8 cellular contexts compared by ENCODE assay signal in the genomic region with DNA sequence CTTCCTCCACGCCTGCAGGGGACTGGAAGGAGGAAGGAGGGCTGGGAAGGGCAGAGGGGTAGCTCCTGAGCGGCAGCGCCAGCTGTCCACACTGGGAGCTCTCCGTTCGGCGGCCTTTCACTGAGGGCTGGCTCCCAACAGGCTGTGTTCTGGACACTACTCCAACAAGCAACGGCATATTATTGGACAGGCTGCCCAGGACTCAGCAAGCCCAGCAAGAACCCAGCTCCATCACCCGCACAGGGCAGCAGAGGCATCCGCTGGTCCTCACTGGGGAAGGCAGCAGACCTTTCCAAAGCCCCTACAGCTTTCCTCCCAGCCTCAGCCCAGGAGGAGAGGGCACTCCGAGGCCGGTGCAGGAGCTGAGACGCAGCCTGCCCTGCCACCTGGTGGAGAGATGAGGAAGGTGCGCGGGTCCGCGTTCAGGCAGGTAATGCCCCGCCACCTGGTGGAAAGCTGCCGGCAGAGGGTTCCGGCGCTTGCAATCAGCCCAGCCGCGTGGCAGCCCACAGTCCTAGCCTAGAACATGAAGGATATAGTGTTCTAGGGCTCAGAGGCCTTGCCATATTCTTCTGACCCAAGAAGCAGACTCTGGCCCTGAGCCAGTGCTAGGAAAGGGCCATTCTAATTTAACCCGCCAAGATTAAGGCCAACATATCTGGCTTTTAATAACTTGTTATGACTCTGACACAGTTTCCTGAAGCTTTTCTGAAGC.
A peak's percentile ranks its signal among the peaks of the same experiment; 100 is the strongest.
DNase-seq lines count a peak whose midpoint lies in the region; ATAC-seq, FAIRE-seq and TF ChIP-seq lines count a peak whose summit lies in the region.

No MANE protein-coding gene starts in this region.

- CTCF ChIA-PET in RWPE1 (lab: Yijun Ruan, JAX) = interaction anchor here (0.6 to 8.7 kb wide), 86 partner anchors 11 to 1476 kb away, joined by 3 to 323 read pairs (median 5); partner anchors contain the start of genes NRG2 and PSD2

- H4K20me1 ChIP-seq in Loucy (ENCODE audit: insufficient read depth, low read length, poor library complexity, severe bottlenecking) = no peaks in the 10 kb centered on the region

- no peak overlapping the region for H3K4me3 ChIP-seq in Loucy (ENCODE audit: low read length, poor library complexity, severe bottlenecking)
- H3K4me3 ChIP-seq in foreskin fibroblast (ENCODE audit: low read depth in 1 of 2, low read length in 2 of 2) = no peak overlapping the region
- H3K4me3 ChIP-seq in suprapubic skin = no peak overlapping the region

- no peaks in the 10 kb centered on the region for H3K9me3 ChIP-seq in Loucy (ENCODE audit: insufficient read depth, low read depth, low read length)
- H3K9me3 ChIP-seq in suprapubic skin = no peaks in the 10 kb centered on the region

- no peak for TF ChIP-seq POLR2A in H54 (IDR thresholded peaks at IDR 0.05; ENCODE audit: low read depth, low read length)
- TF ChIP-seq POLR2A in suprapubic skin (IDR thresholded peaks at IDR 0.05) = no peak

- peak; percentile 46 for DNase-seq in GDM1 (lab: John Stamatoyannopoulos, UW)
- peak; percentile 85 for DNase-seq in H54 (ENCODE audit: insufficient read length, low spot score)
- peak; percentile 94 for DNase-seq in RWPE1 (ENCODE audit: low spot score)
- DNase-seq in activated effector memory CD4-positive, alpha-beta T cell treated with Interleukin-2 at 50 U/mL for 16 hours = peak; percentile 78
- peak; percentile 42 to 86 for DNase-seq in foreskin fibroblast
- peak; percentile 81 for DNase-seq in omental fat pad (ENCODE audit: low spot score)
- peak; percentile 87 to 92 for DNase-seq in suprapubic skin (ENCODE audit: low spot score in 2 of 2)

- peak overlapping the region; percentile 67 for H2AFZ ChIP-seq in Loucy (ENCODE audit: low read length)

- POLR2A ChIA-PET in RWPE1 (lab: Yijun Ruan, JAX; ENCODE audit: low non-redundant PET) = no interaction called here

- peak; percentile 89 for ATAC-seq in omental fat pad (ENCODE audit: low FRiP score)

- TF ChIP-seq CTCF in Loucy (conservative IDR thresholded peaks at IDR 0.05; ENCODE audit: low read length) (peak; percentile 100), RWPE1 (conservative IDR thresholded peaks at IDR 0.05; ENCODE audit: low read depth) (peak; percentile 100), foreskin fibroblast (IDR thresholded peaks at IDR 0.05; ENCODE audit: low read depth, low read length) (peak; percentile 99), omental fat pad (IDR thresholded peaks at IDR 0.05) (peak in 2 of 3 donors; percentile 86 to 99), suprapubic skin (IDR thresholded peaks at IDR 0.05) (peak; percentile 98 to 99)

- no peaks in the 10 kb centered on the region for H3F3A ChIP-seq in Loucy (ENCODE audit: low read depth)

- H3K4me2 ChIP-seq in Loucy (ENCODE audit: low read depth, low read length, poor library complexity, severe bottlenecking) = no peak overlapping the region

- no peaks in the 10 kb centered on the region for H3K9me2 ChIP-seq in Loucy (replicated peaks; ENCODE audit: low read depth, low read length)

- H3K9ac ChIP-seq in Loucy (ENCODE audit: low read depth, low read length, poor library complexity, severe bottlenecking) = no peak overlapping the region

- no peaks in the 10 kb centered on the region for H3K79me2 ChIP-seq in Loucy (ENCODE audit: insufficient read depth, low read length)

- TF ChIP-seq EP300 in suprapubic skin (IDR thresholded peaks at IDR 0.05) = no peak

- H3K27ac ChIP-seq in RWPE1 (no peak overlapping the region), suprapubic skin (no peak overlapping the region)

- FAIRE-seq in H54 (lab: Jason Lieb, UNC) = peak; percentile 65

- H3K27me3 ChIP-seq in Loucy (ENCODE audit: insufficient read depth, low read length, poor library complexity, severe bottlenecking) (no peaks in the 10 kb centered on the region), suprapubic skin (no peaks in the 10 kb centered on the region)

- H3K4me1 ChIP-seq in Loucy (ENCODE audit: insufficient read depth, low read length, poor library complexity, severe bottlenecking) (no peaks in the 10 kb centered on the region), suprapubic skin (peaks cover 12% of the 10 kb centered on the region)

- WGBS in suprapubic skin = under 1% methylated on average over 13 of the region's 23 CpGs

- H3K36me3 ChIP-seq in Loucy (ENCODE audit: insufficient read depth, low read length) (no peaks in the 10 kb centered on the region), suprapubic skin (no peaks in the 10 kb centered on the region)
